In genomic region chr14:57692671-57693070, GRCh38 we compare ENCODE assay signal across 9 cellular contexts.
DNase-seq lines count a peak whose midpoint lies in the region; ATAC-seq, FAIRE-seq and TF ChIP-seq lines count a peak whose summit lies in the region.
"Had no signal": no experiment of that assay in that cellular context is flagged by ENCODE, and none has a peak within 500 bp of the region (broad histone marks: within the 10 kb centered on the region; RNA-seq: fewer than 3 reads in every experiment).

No MANE protein-coding gene starts in this region.

- no peak overlapping the region for H3K4me3 ChIP-seq in spleen

- no peak overlapping the region for H3K27ac Mint-ChIP-seq in Calu3 (ENCODE audit: unreplicated experiment)
- no peak overlapping the region for H3K27ac Mint-ChIP-seq in activated T-helper 17 cell treated with anti-CD3 and anti-CD28 coated beads, Interleukin-2, amount 50 U/mL, for 72 hours
- H3K27ac Mint-ChIP-seq: IgD-negative memory B cell had no signal

- no peaks in the 10 kb centered on the region for H3K9me3 Mint-ChIP-seq in Calu3 (ENCODE audit: low read depth, unreplicated experiment)
- peaks cover 3% of the 10 kb centered on the region for H3K9me3 Mint-ChIP-seq in activated T-helper 17 cell treated with anti-CD3 and anti-CD28 coated beads, Interleukin-2, amount 50 U/mL, for 72 hours

- no peak overlapping the region for H3K27ac ChIP-seq in spleen

- H3K4me1 ChIP-seq in spleen, result no peaks in the 10 kb centered on the region

- H3K36me3 Mint-ChIP-seq in Calu3 (ENCODE audit: insufficient read depth, unreplicated experiment), result peaks cover 4% of the 10 kb centered on the region
- H3K36me3 Mint-ChIP-seq in activated T-helper 17 cell treated with anti-CD3 and anti-CD28 coated beads, Interleukin-2, amount 50 U/mL, for 72 hours (ENCODE audit: low read depth), result no peaks in the 10 kb centered on the region
- H3K36me3 Mint-ChIP-seq: IgD-negative memory B cell had no signal

- no peak for TF ChIP-seq POLR2A in spleen (IDR thresholded peaks at IDR 0.05)

- H3K36me3 ChIP-seq in spleen, result no peaks in the 10 kb centered on the region

- CTCF ChIA-PET in Calu3 (lab: Charles Lee), result interaction anchor here (1.0 to 1.2 kb wide), 3 partner anchors 179 to 379 kb away, joined by 3 to 5 read pairs (median 3); no protein-coding TSS in a partner anchor

- no peaks in the 10 kb centered on the region for H3K27me3 ChIP-seq in spleen (replicated peaks in 1 of 7)

- no TSS peak for BruUV-seq in Calu3 (replicated peaks; lab: Mats Ljungman, UMichigan)

- in situ Hi-C loops in SK-MEL-5 (cut with HindIII; ENCODE audit: low pct_unique_long_range_greater_than_20kb, low sequenced_read_pairs), result no loop called here

- intact Hi-C loops in Calu3 (cut with micrococcal nuclease; ENCODE audit: unreplicated experiment) (loop anchor here (1.0 kb wide), 2 partner anchors 179 to 380 kb away; no protein-coding TSS in a partner anchor), spleen (cut with DNase I; ENCODE audit: low total_unique reads) (no loop called here)

- no peak overlapping the region for H3K4me3 Mint-ChIP-seq in Calu3 (ENCODE audit: low read depth, unreplicated experiment)
- no peak overlapping the region for H3K4me3 Mint-ChIP-seq in activated T-helper 17 cell treated with anti-CD3 and anti-CD28 coated beads, Interleukin-2, amount 50 U/mL, for 72 hours
- H3K4me3 Mint-ChIP-seq: IgD-negative memory B cell had no signal

- peak; percentile 89 for FAIRE-seq in islet of Langerhans (lab: Jason Lieb, UNC)

- ATAC-seq in activated T-helper 17 cell treated with anti-CD3 and anti-CD28 coated beads, Interleukin-2, amount 50 U/mL, for 72 hours (replicated peaks), result no peak

- H3K4me1 Mint-ChIP-seq in Calu3 (ENCODE audit: low read depth, unreplicated experiment), result no peaks in the 10 kb centered on the region
- no peaks in the 10 kb centered on the region for H3K4me1 Mint-ChIP-seq in activated T-helper 17 cell treated with anti-CD3 and anti-CD28 coated beads, Interleukin-2, amount 50 U/mL, for 72 hours
- H3K4me1 Mint-ChIP-seq: IgD-negative memory B cell had no signal

- peaks cover 22% of the 10 kb centered on the region for H3K27me3 Mint-ChIP-seq in Calu3 (ENCODE audit: unreplicated experiment)
- no peaks in the 10 kb centered on the region for H3K27me3 Mint-ChIP-seq in activated T-helper 17 cell treated with anti-CD3 and anti-CD28 coated beads, Interleukin-2, amount 50 U/mL, for 72 hours
- H3K27me3 Mint-ChIP-seq: IgD-negative memory B cell had no signal

- TF ChIP-seq CTCF in Calu3 (IDR thresholded peaks at IDR 0.05; ENCODE audit: unreplicated experiment) (peak; percentile 48), spleen (IDR thresholded peaks at IDR 0.05 in 8 of 11, conservative IDR thresholded peaks at IDR 0.05 in 3 of 11) (no peak)

- peaks cover 0 to 18% (median 5%) of the 10 kb centered on the region in 8 donors for H3K9me3 ChIP-seq in spleen

- DNase-seq in Calu3 (peak; percentile 4), HT-29 (ENCODE audit: low spot score) (peak; percentile 66), SK-MEL-5 (ENCODE audit: low read depth, low spot score) (peak; percentile 69), spleen (no peak), T-helper 9 cell (no peak)
- DNase-seq in stimulated activated CD4-positive, alpha-beta T cell treated with anti-CD3 and anti-CD28 coated beads, Interleukin-4, amount 100 ng/mL, for 1 hour, result no peak

Comparison
In these comparisons a context has a peak if more than half of its experiments do, and no peak if none do; other contexts are left out.
1. DNase-seq: peak in Calu3 (single experiment), HT-29 (single experiment) and SK-MEL-5 (single experiment); none in spleen (single experiment), T-helper 9 cell (single experiment) and stimulated activated CD4-positive, alpha-beta T cell treated with anti-CD3 and anti-CD28 coated beads, Interleukin-4, amount 100 ng/mL, for 1 hour (single experiment).